In the genomic region with DNA sequence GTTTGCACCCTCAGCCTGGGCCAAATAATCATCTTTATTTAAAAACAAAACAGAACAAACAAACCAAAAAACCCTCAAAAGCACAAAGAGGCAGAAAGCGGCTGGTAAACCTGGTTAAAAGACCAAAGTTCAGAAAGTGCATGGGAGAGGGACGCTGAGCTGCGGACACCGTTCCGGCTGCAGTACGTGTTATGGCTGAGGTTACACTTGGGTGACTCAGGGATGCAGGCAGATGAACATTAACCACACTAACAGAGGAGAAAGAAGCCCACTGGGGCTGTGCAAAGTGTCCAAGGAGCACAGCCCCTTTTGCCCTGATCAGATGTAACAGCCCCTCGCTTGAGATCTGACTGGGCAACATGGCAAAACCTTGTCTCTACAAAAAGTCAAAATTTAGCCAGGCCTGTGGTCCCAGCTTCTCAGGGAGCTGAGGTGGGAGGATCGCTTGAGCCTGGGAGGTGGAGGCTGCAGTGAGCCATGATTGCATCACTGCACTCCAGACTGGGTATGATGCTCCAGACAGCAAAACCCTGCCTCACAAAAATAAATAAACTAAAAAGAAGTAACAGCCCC, we compare ENCODE assay signal across 1 cellular context.
TF ChIP-seq lines count a peak whose summit lies in the region.

No MANE protein-coding gene starts in this region.

TF ChIP-seq in HepG2, 621 proteins besides CTCF, POLR2A, EP300 and RAD21 (continued from another document and continues in another):
- TF ChIP-seq, protein P1, sequence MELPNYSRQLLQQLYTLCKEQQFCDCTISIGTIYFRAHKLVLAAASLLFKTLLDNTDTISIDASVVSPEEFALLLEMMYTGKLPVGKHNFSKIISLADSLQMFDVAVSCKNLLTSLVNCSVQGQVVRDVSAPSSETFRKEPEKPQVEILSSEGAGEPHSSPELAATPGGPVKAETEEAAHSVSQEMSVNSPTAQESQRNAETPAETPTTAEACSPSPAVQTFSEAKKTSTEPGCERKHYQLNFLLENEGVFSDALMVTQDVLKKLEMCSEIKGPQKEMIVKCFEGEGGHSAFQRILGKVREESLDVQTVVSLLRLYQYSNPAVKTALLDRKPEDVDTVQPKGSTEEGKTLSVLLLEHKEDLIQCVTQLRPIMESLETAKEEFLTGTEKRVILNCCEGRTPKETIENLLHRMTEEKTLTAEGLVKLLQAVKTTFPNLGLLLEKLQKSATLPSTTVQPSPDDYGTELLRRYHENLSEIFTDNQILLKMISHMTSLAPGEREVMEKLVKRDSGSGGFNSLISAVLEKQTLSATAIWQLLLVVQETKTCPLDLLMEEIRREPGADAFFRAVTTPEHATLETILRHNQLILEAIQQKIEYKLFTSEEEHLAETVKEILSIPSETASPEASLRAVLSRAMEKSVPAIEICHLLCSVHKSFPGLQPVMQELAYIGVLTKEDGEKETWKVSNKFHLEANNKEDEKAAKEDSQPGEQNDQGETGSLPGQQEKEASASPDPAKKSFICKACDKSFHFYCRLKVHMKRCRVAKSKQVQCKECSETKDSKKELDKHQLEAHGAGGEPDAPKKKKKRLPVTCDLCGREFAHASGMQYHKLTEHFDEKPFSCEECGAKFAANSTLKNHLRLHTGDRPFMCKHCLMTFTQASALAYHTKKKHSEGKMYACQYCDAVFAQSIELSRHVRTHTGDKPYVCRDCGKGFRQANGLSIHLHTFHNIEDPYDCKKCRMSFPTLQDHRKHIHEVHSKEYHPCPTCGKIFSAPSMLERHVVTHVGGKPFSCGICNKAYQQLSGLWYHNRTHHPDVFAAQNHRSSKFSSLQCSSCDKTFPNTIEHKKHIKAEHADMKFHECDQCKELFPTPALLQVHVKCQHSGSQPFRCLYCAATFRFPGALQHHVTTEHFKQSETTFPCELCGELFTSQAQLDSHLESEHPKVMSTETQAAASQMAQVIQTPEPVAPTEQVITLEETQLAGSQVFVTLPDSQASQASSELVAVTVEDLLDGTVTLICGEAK (IDR thresholded peaks at IDR 0.05) = peak; percentile 67
- TF ChIP-seq, protein P1 (CRISPR knock-in tag; IDR thresholded peaks at IDR 0.05) = peak; percentile 99
- TF ChIP-seq KMT2A (CRISPR knock-in tag; IDR thresholded peaks at IDR 0.05) (no peak), TFAP4 (IDR thresholded peaks at IDR 0.05; ENCODE audit: borderline replicate concordance, low read depth) (peak; percentile 34; the same call in 1 of the 2 replicates), IRF2 (CRISPR knock-in tag; IDR thresholded peaks at IDR 0.05) (peak; percentile 50; the same call in 1 of the 2 replicates), EED (CRISPR knock-in tag; IDR thresholded peaks at IDR 0.05) (no peak), ZNF737 (CRISPR knock-in tag; IDR thresholded peaks at IDR 0.05; ENCODE audit: borderline replicate concordance) (no peak), SMAD3 (CRISPR knock-in tag; IDR thresholded peaks at IDR 0.05) (0 out of 2 replicates have a peak, but pooled peaks have one; percentile 44), NCOA1 (CRISPR knock-in tag; IDR thresholded peaks at IDR 0.05) (no peak), GABPB1 (CRISPR knock-in tag; IDR thresholded peaks at IDR 0.05) (no peak), ZNF34 (CRISPR knock-in tag; IDR thresholded peaks at IDR 0.05; ENCODE audit: borderline replicate concordance) (no peak), ISL2 (CRISPR knock-in tag; IDR thresholded peaks at IDR 0.05) (no peak), SIN3A (IDR thresholded peaks at IDR 0.05; ENCODE audit: borderline replicate concordance, low read depth, low read length) (no peak), JUN (CRISPR knock-in tag; IDR thresholded peaks at IDR 0.05) (0 out of 2 replicates have a peak, but pooled peaks have one; percentile 34), JARID2 (CRISPR knock-in tag; IDR thresholded peaks at IDR 0.05; ENCODE audit: insufficient replicate concordance) (no peak), ZNF639 (CRISPR knock-in tag; conservative IDR thresholded peaks at IDR 0.05) (no peak), ZNF782 (CRISPR knock-in tag; IDR thresholded peaks at IDR 0.05; ENCODE audit: borderline replicate concordance) (no peak), RELA (CRISPR knock-in tag; IDR thresholded peaks at IDR 0.05) (no peak), ZNF572 (CRISPR knock-in tag; IDR thresholded peaks at IDR 0.05) (no peak), AFF4 (CRISPR knock-in tag; IDR thresholded peaks at IDR 0.05) (no peak)
- TF ChIP-seq, protein P2, sequence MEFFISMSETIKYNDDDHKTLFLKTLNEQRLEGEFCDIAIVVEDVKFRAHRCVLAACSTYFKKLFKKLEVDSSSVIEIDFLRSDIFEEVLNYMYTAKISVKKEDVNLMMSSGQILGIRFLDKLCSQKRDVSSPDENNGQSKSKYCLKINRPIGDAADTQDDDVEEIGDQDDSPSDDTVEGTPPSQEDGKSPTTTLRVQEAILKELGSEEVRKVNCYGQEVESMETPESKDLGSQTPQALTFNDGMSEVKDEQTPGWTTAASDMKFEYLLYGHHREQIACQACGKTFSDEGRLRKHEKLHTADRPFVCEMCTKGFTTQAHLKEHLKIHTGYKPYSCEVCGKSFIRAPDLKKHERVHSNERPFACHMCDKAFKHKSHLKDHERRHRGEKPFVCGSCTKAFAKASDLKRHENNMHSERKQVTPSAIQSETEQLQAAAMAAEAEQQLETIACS (CRISPR knock-in tag; IDR thresholded peaks at IDR 0.05) = no peak
- TF ChIP-seq, protein P3, sequence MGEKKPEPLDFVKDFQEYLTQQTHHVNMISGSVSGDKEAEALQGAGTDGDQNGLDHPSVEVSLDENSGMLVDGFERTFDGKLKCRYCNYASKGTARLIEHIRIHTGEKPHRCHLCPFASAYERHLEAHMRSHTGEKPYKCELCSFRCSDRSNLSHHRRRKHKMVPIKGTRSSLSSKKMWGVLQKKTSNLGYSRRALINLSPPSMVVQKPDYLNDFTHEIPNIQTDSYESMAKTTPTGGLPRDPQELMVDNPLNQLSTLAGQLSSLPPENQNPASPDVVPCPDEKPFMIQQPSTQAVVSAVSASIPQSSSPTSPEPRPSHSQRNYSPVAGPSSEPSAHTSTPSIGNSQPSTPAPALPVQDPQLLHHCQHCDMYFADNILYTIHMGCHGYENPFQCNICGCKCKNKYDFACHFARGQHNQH (CRISPR knock-in tag; IDR thresholded peaks at IDR 0.05) = peak; percentile 73
- TF ChIP-seq, protein P4, sequence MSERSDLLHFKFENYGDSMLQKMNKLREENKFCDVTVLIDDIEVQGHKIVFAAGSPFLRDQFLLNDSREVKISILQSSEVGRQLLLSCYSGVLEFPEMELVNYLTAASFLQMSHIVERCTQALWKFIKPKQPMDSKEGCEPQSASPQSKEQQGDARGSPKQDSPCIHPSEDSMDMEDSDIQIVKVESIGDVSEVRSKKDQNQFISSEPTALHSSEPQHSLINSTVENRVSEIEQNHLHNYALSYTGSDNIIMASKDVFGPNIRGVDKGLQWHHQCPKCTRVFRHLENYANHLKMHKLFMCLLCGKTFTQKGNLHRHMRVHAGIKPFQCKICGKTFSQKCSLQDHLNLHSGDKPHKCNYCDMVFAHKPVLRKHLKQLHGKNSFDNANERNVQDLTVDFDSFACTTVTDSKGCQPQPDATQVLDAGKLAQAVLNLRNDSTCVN (CRISPR knock-in tag; IDR thresholded peaks at IDR 0.05; ENCODE audit: borderline replicate concordance) = no peak
- TF ChIP-seq, protein P5, sequence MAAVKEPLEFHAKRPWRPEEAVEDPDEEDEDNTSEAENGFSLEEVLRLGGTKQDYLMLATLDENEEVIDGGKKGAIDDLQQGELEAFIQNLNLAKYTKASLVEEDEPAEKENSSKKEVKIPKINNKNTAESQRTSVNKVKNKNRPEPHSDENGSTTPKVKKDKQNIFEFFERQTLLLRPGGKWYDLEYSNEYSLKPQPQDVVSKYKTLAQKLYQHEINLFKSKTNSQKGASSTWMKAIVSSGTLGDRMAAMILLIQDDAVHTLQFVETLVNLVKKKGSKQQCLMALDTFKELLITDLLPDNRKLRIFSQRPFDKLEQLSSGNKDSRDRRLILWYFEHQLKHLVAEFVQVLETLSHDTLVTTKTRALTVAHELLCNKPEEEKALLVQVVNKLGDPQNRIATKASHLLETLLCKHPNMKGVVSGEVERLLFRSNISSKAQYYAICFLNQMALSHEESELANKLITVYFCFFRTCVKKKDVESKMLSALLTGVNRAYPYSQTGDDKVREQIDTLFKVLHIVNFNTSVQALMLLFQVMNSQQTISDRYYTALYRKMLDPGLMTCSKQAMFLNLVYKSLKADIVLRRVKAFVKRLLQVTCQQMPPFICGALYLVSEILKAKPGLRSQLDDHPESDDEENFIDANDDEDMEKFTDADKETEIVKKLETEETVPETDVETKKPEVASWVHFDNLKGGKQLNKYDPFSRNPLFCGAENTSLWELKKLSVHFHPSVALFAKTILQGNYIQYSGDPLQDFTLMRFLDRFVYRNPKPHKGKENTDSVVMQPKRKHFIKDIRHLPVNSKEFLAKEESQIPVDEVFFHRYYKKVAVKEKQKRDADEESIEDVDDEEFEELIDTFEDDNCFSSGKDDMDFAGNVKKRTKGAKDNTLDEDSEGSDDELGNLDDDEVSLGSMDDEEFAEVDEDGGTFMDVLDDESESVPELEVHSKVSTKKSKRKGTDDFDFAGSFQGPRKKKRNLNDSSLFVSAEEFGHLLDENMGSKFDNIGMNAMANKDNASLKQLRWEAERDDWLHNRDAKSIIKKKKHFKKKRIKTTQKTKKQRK (IDR thresholded peaks at IDR 0.05; ENCODE audit: low read length) = no peak
